ENCODE assay signal across 26 cellular contexts in the genomic region with DNA sequence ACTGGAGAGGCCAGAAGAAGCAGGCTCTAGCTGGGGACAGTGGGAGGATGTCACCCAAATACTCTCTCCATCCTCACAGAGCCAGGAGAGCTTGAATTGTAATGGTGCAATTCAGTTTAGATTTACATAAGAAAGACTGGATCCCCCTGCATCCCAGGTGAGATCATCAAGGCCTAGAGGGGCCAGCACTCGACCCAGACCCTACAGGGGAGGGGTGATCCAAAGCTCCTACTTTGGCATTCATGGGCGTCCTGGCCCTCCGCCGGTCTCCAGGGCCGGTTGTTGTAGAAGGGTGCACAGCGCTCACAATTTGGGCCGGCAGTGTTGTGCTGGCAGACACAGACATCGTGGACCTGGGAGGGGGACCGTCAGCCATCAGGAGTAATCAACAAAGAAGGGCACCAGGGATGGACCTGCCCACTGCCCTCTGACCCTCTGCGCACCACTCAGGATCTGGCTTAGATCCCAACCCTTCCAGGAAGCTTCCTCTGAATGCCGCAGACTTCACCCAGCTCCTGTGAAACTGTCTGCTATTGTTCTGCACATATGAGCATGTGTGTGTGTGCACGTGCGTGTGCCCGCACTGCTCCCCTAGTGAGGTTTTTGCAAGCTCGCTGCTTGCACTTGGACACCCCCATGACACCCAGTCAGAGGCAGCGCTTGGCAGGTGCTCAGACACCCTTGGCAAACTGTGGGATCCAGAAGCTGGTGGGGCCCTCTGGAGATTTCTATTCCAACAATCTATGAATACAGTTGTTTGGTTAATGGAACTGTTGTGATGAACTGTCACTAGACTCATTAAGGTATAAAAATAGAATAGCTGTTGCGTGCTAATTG. TPM values are rescaled to one million over a fixed set of nuclear protein-coding genes. Genes with fewer than 3 reads are reported as not detected.
DNase-seq lines count a peak whose midpoint lies in the region; ATAC-seq and TF ChIP-seq lines count a peak whose summit lies in the region.
"Had no signal": no experiment of that assay in that cellular context is flagged by ENCODE, and none has a peak within 500 bp of the region (broad histone marks: within the 10 kb centered on the region; RNA-seq: fewer than 3 reads in every experiment).

No MANE protein-coding gene starts in this region.

- no peak overlapping the region for H4K91ac ChIP-seq in H9 (ENCODE audit: insufficient read length, low read depth, low read length)
- H4K91ac ChIP-seq in mesenchymal stem cell (ENCODE audit: low read length): peak overlapping the region; percentile 1

- H2AFZ ChIP-seq in H9 (ENCODE audit: low read length) (no peak overlapping the region), mesenchymal stem cell (ENCODE audit: low read depth, low read length) (no peak overlapping the region)

- H4K8ac ChIP-seq in H9 (replicated peaks; ENCODE audit: insufficient read length, low read depth, low read length): no peak overlapping the region
- no peak overlapping the region for H4K8ac ChIP-seq in mesenchymal stem cell (ENCODE audit: low read length)

- no peak overlapping the region for H2BK20ac ChIP-seq in H9 (ENCODE audit: low read depth, low read length, poor library complexity, severe bottlenecking)

- H3K4me1 ChIP-seq in H9 (ENCODE audit: insufficient read depth, low read length): no peaks in the 10 kb centered on the region; the same call in 1 of the 2 replicates
- peaks cover 17 to 50% (median 41%) of the 10 kb centered on the region in 9 donors for H3K4me1 ChIP-seq in heart right ventricle
- H3K4me1 ChIP-seq in mesenchymal stem cell (ENCODE audit: control insufficient read depth, insufficient read depth, low read depth, low read length): peaks cover 23% of the 10 kb centered on the region
- H3K4me1 ChIP-seq in vagina: peaks cover 7% of the 10 kb centered on the region

- intact Hi-C loops in heart right ventricle (cut with DNase I): loop anchor here in 1 of 10 donors (10.0 kb wide), 1 partner anchor 64 kb away; no protein-coding TSS in a partner anchor
- intact Hi-C loops in vagina (cut with DNase I): no loop called here
- intact Hi-C loops in activated CD8-positive, alpha-beta T cell treated with anti-CD3 and anti-CD28 coated beads for 36 hours (cut with micrococcal nuclease): loop anchor here (5.0 kb wide), 1 partner anchor 62 kb away; no protein-coding TSS in a partner anchor

- WGBS in H9 (ENCODE audit: extremely low coverage, insufficient read length, low lambda C conversion rate): no CpG with 5 or more reads among the region's 17 CpGs
- WGBS in heart right ventricle, 2 donors: 55 to 59% methylated on average over 17 of the region's 17 CpGs
- WGBS in mesenchymal stem cell: 79% methylated on average over 17 of the region's 17 CpGs

- H3K4ac ChIP-seq in H9 (ENCODE audit: low read depth, low read length): no peak overlapping the region
- no peak overlapping the region for H3K4ac ChIP-seq in mesenchymal stem cell (ENCODE audit: low read depth in 1 of 2, low read length in 2 of 2)

- H3K4me3 Mint-ChIP-seq in H9: no peak overlapping the region
- no peak overlapping the region for H3K4me3 Mint-ChIP-seq in activated CD8-positive, alpha-beta T cell treated with anti-CD3 and anti-CD28 coated beads for 36 hours
- H3K4me3 Mint-ChIP-seq: activated B cell treated with CpG ODN at 0.5 μM for 24 hours; activated CD4-positive, alpha-beta memory T cell treated with anti-CD3 and anti-CD28 coated beads, Interleukin-2, amount 10 ng/mL, durations not matched to agents 7 days and 5 days had no signal

- no peak overlapping the region for H3K4me2 ChIP-seq in H9 (ENCODE audit: insufficient read depth, insufficient read length, low read length)
- no peak overlapping the region for H3K4me2 ChIP-seq in mesenchymal stem cell (ENCODE audit: low read length, poor library complexity, severe bottlenecking)

- H4K5ac ChIP-seq in H9 (ENCODE audit: insufficient read length, low read depth, low read length): no peak overlapping the region

- CTCF ChIA-PET in activated CD8-positive, alpha-beta T cell treated with anti-CD3 and anti-CD28 coated beads for 36 hours (lab: Charles Lee): interaction anchor here (0.5 to 3.9 kb wide), 11 partner anchors 11 to 1390 kb away, joined by 3 to 15 read pairs (median 4); no protein-coding TSS in a partner anchor

- H3K18ac ChIP-seq in H9 (ENCODE audit: insufficient read length, low read depth, low read length) (no peak overlapping the region), mesenchymal stem cell (ENCODE audit: low read depth in 1 of 2, low read length in 2 of 2) (no peak overlapping the region)

- ATAC-seq in heart right ventricle (peak in 4 of 8 donors; percentile 1 to 43 (median 14)), HG02759 (IDR thresholded peaks at IDR 0.05; ENCODE audit: unreplicated experiment) (no peak)
- no peak for ATAC-seq in activated CD8-positive, alpha-beta T cell treated with anti-CD3 and anti-CD28 coated beads for 36 hours
- ATAC-seq: lower lobe of right lung, SK-N-SH treated with all-trans-retinoic acid at 6 μM for 48 hours had no signal

- H2BK120ac ChIP-seq in H9 (ENCODE audit: low read depth, low read length, poor library complexity, severe bottlenecking) (no peak overlapping the region), mesenchymal stem cell (ENCODE audit: low read depth, low read length) (no peak overlapping the region)

- H3K27ac ChIP-seq in H9 (ENCODE audit: insufficient read length, low read depth, low read length) (no peak overlapping the region), heart right ventricle (peak overlapping the region in 6 of 10 donors; percentile 12 to 60 (median 38)), mesenchymal stem cell (ENCODE audit: low read length, poor library complexity, severe bottlenecking) (no peak overlapping the region), vagina (no peak overlapping the region)
- H3K27ac ChIP-seq: lower lobe of right lung, tibial artery had no signal

- H2AK5ac ChIP-seq in H9 (ENCODE audit: insufficient read length, low read length): no peak overlapping the region
- H2AK5ac ChIP-seq in mesenchymal stem cell (ENCODE audit: low read length, severe bottlenecking): no peak overlapping the region

- POLR2A ChIA-PET in activated CD8-positive, alpha-beta T cell treated with anti-CD3 and anti-CD28 coated beads for 36 hours (lab: Charles Lee): no interaction called here

- TF ChIP-seq CTCF in H9 (conservative IDR thresholded peaks at IDR 0.05) (no peak), heart right ventricle (IDR thresholded peaks at IDR 0.05) (no peak), vagina (IDR thresholded peaks at IDR 0.05) (no peak)
- no peak for TF ChIP-seq CTCF in activated CD8-positive, alpha-beta T cell treated with anti-CD3 and anti-CD28 coated beads for 36 hours (IDR thresholded peaks at IDR 0.05)

- H3K4me3 ChIP-seq in heart right ventricle (no peak overlapping the region), mesenchymal stem cell (ENCODE audit: insufficient read depth in 1 of 2, low read depth in 1 of 2, low read length in 2 of 2) (no peak overlapping the region), vagina (no peak overlapping the region)
- H3K4me3 ChIP-seq: heart left ventricle, lower lobe of right lung, tibial artery had no signal

- H3K9me3 ChIP-seq in H9 (ENCODE audit: control insufficient read depth, low read depth, low read length) (no peaks in the 10 kb centered on the region), heart right ventricle (no peaks in the 10 kb centered on the region), mesenchymal stem cell (ENCODE audit: control insufficient read depth, low read length) (no peaks in the 10 kb centered on the region), vagina (no peaks in the 10 kb centered on the region)
- H3K9me3 ChIP-seq: heart left ventricle, lower lobe of right lung, tibial artery had no signal

- H3K23ac ChIP-seq in H9 (ENCODE audit: insufficient read length, low read depth, low read length) (no peak overlapping the region), mesenchymal stem cell (ENCODE audit: low read length in 2 of 2) (no peak overlapping the region)

- H3K36me3 Mint-ChIP-seq in H9 (ENCODE audit: insufficient read depth in 1 of 3, low read depth in 3 of 3): no peaks in the 10 kb centered on the region
- H3K36me3 Mint-ChIP-seq in activated CD8-positive, alpha-beta T cell treated with anti-CD3 and anti-CD28 coated beads for 36 hours (ENCODE audit: low read depth): no peaks in the 10 kb centered on the region
- H3K36me3 Mint-ChIP-seq: CD14-positive monocyte had no signal

- H3K14ac ChIP-seq in H9 (ENCODE audit: insufficient read depth, low read length) (no peak overlapping the region; the same call in 1 of the 2 replicates), mesenchymal stem cell (ENCODE audit: low read length in 2 of 2) (no peak overlapping the region)

- no peak overlapping the region for H3K56ac ChIP-seq in H9 (ENCODE audit: insufficient read length, low read depth, low read length)

- H3K27ac Mint-ChIP-seq in H9: no peak overlapping the region
- H3K27ac Mint-ChIP-seq in activated CD8-positive, alpha-beta T cell treated with anti-CD3 and anti-CD28 coated beads for 36 hours: no peak overlapping the region
- H3K27ac Mint-ChIP-seq: activated B cell treated with CpG ODN at 0.5 μM for 24 hours; activated CD4-positive, alpha-beta memory T cell treated with anti-CD3 and anti-CD28 coated beads, Interleukin-2, amount 10 ng/mL, durations not matched to agents 7 days and 5 days had no signal

- H3K9ac ChIP-seq in H9 (ENCODE audit: extremely low read depth, insufficient read length, low read length) (no peak overlapping the region), mesenchymal stem cell (ENCODE audit: low read length) (no peak overlapping the region)

- no peak overlapping the region for H2BK12ac ChIP-seq in H9 (ENCODE audit: insufficient read length, low read depth, low read length)
- no peak overlapping the region for H2BK12ac ChIP-seq in mesenchymal stem cell (ENCODE audit: low read length in 2 of 2)

- DNase-seq in H9 (peak; percentile 72), heart right ventricle (peak in 1 of 2 donors; percentile 29), mesenchymal stem cell (no peak), NCI-H2196 treated with DMSO at 0.1 percent for 48 hours (lab: John Stamatoyannopoulos, UW; ENCODE audit: unreplicated experiment) (no peak), vagina (ENCODE audit: extremely low spot score in 2 of 2) (no peak)
- no peak for DNase-seq in activated CD8-positive, alpha-beta T cell treated with anti-CD3 and anti-CD28 coated beads for 36 hours
- DNase-seq: activated B cell treated with CpG ODN at 0.5 μM for 24 hours; activated CD4-positive, alpha-beta memory T cell treated with anti-CD3 and anti-CD28 coated beads, Interleukin-2, amount 10 ng/mL, durations not matched to agents 7 days and 5 days; amniotic stem cell; GDM1; HCEC 1CT; KG1; lower lobe of right lung; NCI-H1930; NCI-H446; NK-92 treated with Interleukin-12 subunit alpha and Interleukin-12 subunit beta, amount 100 ng/mL, for 24 hours; stimulated activated CD4-positive, alpha-beta T cell treated with anti-CD3 and anti-CD28 coated beads, Interleukin-4, amount 100 ng/mL, for 1 hour; stimulated activated naive CD4-positive, alpha-beta T cell treated with Interleukin-2 at 50 U/mL for 16 hours; T-helper 9 cell; tibial artery had no signal

- no peak overlapping the region for H2BK15ac ChIP-seq in H9 (ENCODE audit: low read depth, low read length)
- no peak overlapping the region for H2BK15ac ChIP-seq in mesenchymal stem cell (ENCODE audit: low read depth, poor library complexity, severe bottlenecking)

- H3T11ph ChIP-seq in H9 (ENCODE audit: low read length): no peak overlapping the region

- H3K4me1 Mint-ChIP-seq in H9: peaks cover 32 to 34% of the 10 kb centered on the region in 2 experiments
- H3K4me1 Mint-ChIP-seq in activated CD8-positive, alpha-beta T cell treated with anti-CD3 and anti-CD28 coated beads for 36 hours (ENCODE audit: low read depth): no peaks in the 10 kb centered on the region
- H3K4me1 Mint-ChIP-seq: activated B cell treated with CpG ODN at 0.5 μM for 24 hours had no signal

- H3K36me3 ChIP-seq in heart right ventricle (no peaks in the 10 kb centered on the region), mesenchymal stem cell (ENCODE audit: control insufficient read depth in 1 of 2, insufficient read depth in 2 of 2, low read depth in 1 of 2, low read length in 2 of 2) (peaks cover 0 to 3% of the 10 kb centered on the region in 2 experiments), vagina (no peaks in the 10 kb centered on the region)
- H3K36me3 ChIP-seq: heart left ventricle, lower lobe of right lung, tibial artery had no signal

- H3K27me3 ChIP-seq in H9 (ENCODE audit: insufficient read depth, low read length) (no peaks in the 10 kb centered on the region), heart right ventricle (no peaks in the 10 kb centered on the region), mesenchymal stem cell (ENCODE audit: control insufficient read depth in 1 of 2, insufficient read depth in 1 of 2, low read length in 2 of 2) (no peaks in the 10 kb centered on the region), vagina (no peaks in the 10 kb centered on the region)
- H3K27me3 ChIP-seq: heart left ventricle had no signal

- no peaks in the 10 kb centered on the region for H4K20me1 ChIP-seq in H9 (ENCODE audit: control insufficient read depth, insufficient read depth, insufficient read length)

- no peaks in the 10 kb centered on the region for H3K79me2 ChIP-seq in H9 (ENCODE audit: insufficient read depth, low read length)

- no peaks in the 10 kb centered on the region for H3K9me3 Mint-ChIP-seq in H9
- no peaks in the 10 kb centered on the region for H3K9me3 Mint-ChIP-seq in activated CD8-positive, alpha-beta T cell treated with anti-CD3 and anti-CD28 coated beads for 36 hours
- H3K9me3 Mint-ChIP-seq: activated B cell treated with CpG ODN at 0.5 μM for 24 hours; activated CD4-positive, alpha-beta memory T cell treated with anti-CD3 and anti-CD28 coated beads, Interleukin-2, amount 10 ng/mL, durations not matched to agents 7 days and 5 days had no signal

- H3K79me1 ChIP-seq in H9 (ENCODE audit: insufficient read depth, low read depth, low read length, poor library complexity, severe bottlenecking): no peaks in the 10 kb centered on the region
- H3K79me1 ChIP-seq in mesenchymal stem cell (replicated peaks; ENCODE audit: low read length, poor library complexity, severe bottlenecking): no peaks in the 10 kb centered on the region

- no peaks in the 10 kb centered on the region for H3K23me2 ChIP-seq in H9 (ENCODE audit: insufficient read length, low read depth, low read length, poor library complexity, severe bottlenecking)

- H3K27me3 Mint-ChIP-seq in H9 (ENCODE audit: low read depth): peaks cover 8% of the 10 kb centered on the region
- peaks cover 2% of the 10 kb centered on the region for H3K27me3 Mint-ChIP-seq in activated CD8-positive, alpha-beta T cell treated with anti-CD3 and anti-CD28 coated beads for 36 hours
- H3K27me3 Mint-ChIP-seq: activated CD4-positive, alpha-beta memory T cell treated with anti-CD3 and anti-CD28 coated beads, Interleukin-2, amount 10 ng/mL, durations not matched to agents 7 days and 5 days had no signal

- H2BK5ac ChIP-seq in H9 (ENCODE audit: insufficient read length, low read length) (no peak overlapping the region), mesenchymal stem cell (ENCODE audit: low read depth, low read length, poor library complexity, severe bottlenecking) (no peak overlapping the region)

- no peak for TF ChIP-seq POLR2A in vagina (IDR thresholded peaks at IDR 0.05)

RNA-seq across cellular contexts. Expression of a gene that starts 21.6 kb away (rescaled TPM):
- total RNA-seq in H9 (2021) (0.26 and 0.28 TPM in 2 replicates), heart right ventricle (1 to 10 TPM; 2.3 to 6.0 (median 3.8) TPM), vagina (68.8 TPM)
- polyA plus RNA-seq in PFSK-1 (2012; ENCODE audit: insufficient read length, low read depth): 8.7 TPM
- 1 to 10 TPM; 1.6 to 3.7 TPM for polyA plus RNA-seq in heart right ventricle
- 8.7 TPM for polyA plus RNA-seq in mesenchymal stem cell (2013, experiment 1 of 2)
- 8.5 TPM for polyA plus RNA-seq in mesenchymal stem cell (2013, experiment 2 of 2)
- total RNA-seq in activated CD8-positive, alpha-beta T cell treated with anti-CD3 and anti-CD28 coated beads for 36 hours: under 1 TPM; 0.60 to 0.70 TPM

RNA-seq across cellular contexts. Expression of a gene that starts 44.6 kb away (rescaled TPM):
- 0.26 and 0.35 TPM in 2 replicates for total RNA-seq in H9 (2021)
- polyA plus RNA-seq in PFSK-1 (2012; ENCODE audit: insufficient read length, low read depth): not detected
- 100 to 1,000 TPM in 7 of 10 donors, 10 to 100 TPM in 3; 75.3 to 491 (median 131) TPM for total RNA-seq in heart right ventricle
- polyA plus RNA-seq in heart right ventricle: 100 to 1,000 TPM in 1 of 2 donors, 10 to 100 TPM in 1; 90.0 to 223 TPM
- 81.8 TPM for polyA plus RNA-seq in mesenchymal stem cell (2013, experiment 1 of 2)
- polyA plus RNA-seq in mesenchymal stem cell (2013, experiment 2 of 2): 81.6 TPM
- 187 TPM for total RNA-seq in vagina
- 1 to 10 TPM; 4.9 to 5.7 TPM for total RNA-seq in activated CD8-positive, alpha-beta T cell treated with anti-CD3 and anti-CD28 coated beads for 36 hours

RNA-seq across cellular contexts. Expression of a gene that starts 47.1 kb away (rescaled TPM):
- total RNA-seq in H9 (2021): 0.20 and 0.28 TPM in 2 replicates
- 35.2 TPM for polyA plus RNA-seq in PFSK-1 (2012; ENCODE audit: insufficient read length, low read depth)
- under 1 TPM in 3 of 10 donors, not detected in 7; 0.11 to 0.71 (median 0.21) TPM for total RNA-seq in heart right ventricle
- polyA plus RNA-seq in heart right ventricle: not detected
- polyA plus RNA-seq in mesenchymal stem cell (2013, experiment 1 of 2): 12.0 TPM
- 12.0 TPM for polyA plus RNA-seq in mesenchymal stem cell (2013, experiment 2 of 2)
- not detected for total RNA-seq in vagina
- not detected for total RNA-seq in activated CD8-positive, alpha-beta T cell treated with anti-CD3 and anti-CD28 coated beads for 36 hours
- total RNA-seq: activated B cell treated with CpG ODN at 0.5 μM for 24 hours; activated CD4-positive, alpha-beta memory T cell treated with anti-CD3 and anti-CD28 coated beads, Interleukin-2, amount 10 ng/mL, durations not matched to agents 7 days and 5 days; bronchial epithelial cell had no signal
- polyA plus RNA-seq: CD14-positive monocyte, heart left ventricle had no signal

Comparison
In these comparisons a context has a peak if more than half of its experiments do, and no peak if none do; other contexts are left out.
1. H3K27ac ChIP-seq: peak in heart right ventricle (6 of 10); none in H9 (single experiment), mesenchymal stem cell (single experiment) and vagina (single experiment).
2. RNA of a gene that starts 21.6 kb away (total RNA-seq): 68.8 TPM in vagina (single experiment); 2.3 to 6.0 TPM in heart right ventricle, 0.60 to 0.70 TPM in activated CD8-positive, alpha-beta T cell treated with anti-CD3 and anti-CD28 coated beads for 36 hours and 0.26 to 0.28 TPM in H9; every median in the first group is over 10 times any median in the second.
3. RNA of a gene that starts 44.6 kb away (total RNA-seq): 187 TPM in vagina (single experiment) and 75.3 to 491 TPM in heart right ventricle; 4.9 to 5.7 TPM in activated CD8-positive, alpha-beta T cell treated with anti-CD3 and anti-CD28 coated beads for 36 hours and 0.26 to 0.35 TPM in H9; every median in the first group is over 10 times any median in the second.